In the genomic region with DNA sequence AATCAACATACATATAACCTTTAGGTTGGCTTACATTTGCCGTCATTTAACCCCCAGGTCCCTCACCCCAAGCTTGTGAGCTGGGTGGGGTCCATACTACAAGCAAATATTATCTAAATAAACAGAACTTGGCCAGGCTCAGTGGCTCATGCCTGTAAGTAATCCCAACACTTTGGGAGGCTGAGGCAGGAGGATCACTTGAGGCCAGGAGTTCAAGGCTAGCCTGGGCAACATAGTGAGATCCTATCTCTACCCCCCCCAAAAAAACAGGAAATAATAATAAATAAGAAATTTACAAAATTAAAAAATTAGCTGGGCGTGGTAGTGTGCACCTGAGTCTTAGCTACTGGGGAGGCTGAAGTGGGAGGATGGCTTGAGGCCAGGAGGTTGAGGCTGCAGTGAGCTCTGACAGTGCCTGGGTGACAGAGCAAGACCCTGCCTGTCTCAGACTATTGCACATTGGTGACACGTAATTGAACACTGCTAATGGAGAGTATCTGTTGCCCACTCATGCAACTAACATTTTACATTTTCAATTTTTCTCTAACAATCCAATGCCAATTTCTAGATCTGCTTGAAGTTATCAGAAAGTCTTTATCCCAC, we compare ENCODE assay signal across 13 cellular contexts. TPM values are rescaled to one million over a fixed set of nuclear protein-coding genes. Genes with fewer than 3 reads are reported as not detected.
DNase-seq lines count a peak whose midpoint lies in the region; ATAC-seq and TF ChIP-seq lines count a peak whose summit lies in the region.
"Had no signal": no experiment of that assay in that cellular context is flagged by ENCODE, and none has a peak within 500 bp of the region (broad histone marks: within the 10 kb centered on the region; RNA-seq: fewer than 3 reads in every experiment).

No MANE protein-coding gene starts in this region.

- no peaks in the 10 kb centered on the region for H3K36me3 Mint-ChIP-seq in WTC11

- no peak overlapping the region for H3K4me3 Mint-ChIP-seq in WTC11
- H3K4me3 Mint-ChIP-seq: endodermal cell, mesothelial cell of epicardium had no signal

- H3K27ac ChIP-seq in layer of hippocampus (ENCODE audit: low read depth, low read length) = peak overlapping the region; percentile 46
- H3K27ac ChIP-seq in thyroid gland = peak overlapping the region; percentile 88 to 94 (median 93)
- no peak overlapping the region for H3K27ac ChIP-seq in coronary artery

- POLR2A ChIA-PET in WTC11 (lab: Charles Lee) = no interaction called here

- H3K27me3 ChIP-seq in layer of hippocampus (ENCODE audit: control insufficient read depth, insufficient read depth, low read length) (no peaks in the 10 kb centered on the region), thyroid gland (no peaks in the 10 kb centered on the region)

- TF ChIP-seq CTCF in WTC11 (IDR thresholded peaks at IDR 0.05) (no peak), thyroid gland (IDR thresholded peaks at IDR 0.05) (no peak), coronary artery (IDR thresholded peaks at IDR 0.05) (no peak)

- ATAC-seq in WTC11 (no peak), HG02885 (IDR thresholded peaks at IDR 0.05; ENCODE audit: poor library complexity, unreplicated experiment) (no peak)

- no peaks in the 10 kb centered on the region for H3K27me3 Mint-ChIP-seq in WTC11 (ENCODE audit: low read depth)

- H3K36me3 ChIP-seq in thyroid gland = no peaks in the 10 kb centered on the region

- WGBS in thyroid gland, 2 donors = 85 to 98% methylated on average over 3 of the region's 3 CpGs

- H3K9me3 ChIP-seq in thyroid gland = no peaks in the 10 kb centered on the region

- peak; percentile 50 for DNase-seq in activated CD8-positive, alpha-beta memory T cell treated with anti-CD3 and anti-CD28 coated beads for 24 hours
- no peak for DNase-seq in activated CD8-positive, alpha-beta memory T cell treated with anti-CD3 and anti-CD28 coated beads, Interleukin-2, amount 50 U/mL, for 4 hours
- DNase-seq in WTC11 (ENCODE audit: low spot score) (no peak), thyroid gland (no peak), HPDE6-E6E7 (ENCODE audit: extremely low spot score) (no peak), coronary artery (ENCODE audit: low spot score) (no peak)
- DNase-seq: activated CD4-positive, alpha-beta T cell treated with anti-CD3 and anti-CD28 coated beads for 1 hour; endodermal cell; NCI-H2171; Right ventricle myocardium superior had no signal

- intact Hi-C loops in thyroid gland (cut with DNase I) = no loop called here

- no peak for TF ChIP-seq POLR2A in thyroid gland (IDR thresholded peaks at IDR 0.05)

- H3K4me1 ChIP-seq in thyroid gland = peaks cover 46 to 84% of the 10 kb centered on the region in 2 donors

- H3K4me3 ChIP-seq in thyroid gland (replicated peaks in 1 of 3) (no peak overlapping the region), coronary artery (no peak overlapping the region)

- 0 out of 2 replicates have a peak overlapping the region, but pooled peaks have one; percentile 28 for H3K27ac Mint-ChIP-seq in WTC11
- H3K27ac Mint-ChIP-seq: endodermal cell, mesothelial cell of epicardium had no signal

- no peaks in the 10 kb centered on the region for H3K4me1 Mint-ChIP-seq in WTC11
- H3K4me1 Mint-ChIP-seq: endodermal cell had no signal

- CTCF ChIA-PET in WTC11 (lab: Charles Lee) = no interaction called here

- no peaks in the 10 kb centered on the region for H3K9me3 Mint-ChIP-seq in WTC11
- H3K9me3 Mint-ChIP-seq: endodermal cell had no signal

TF ChIP-seq in WTC11, 78 proteins besides CTCF, POLR2A, EP300 and RAD21 (continues in another document):
- TF ChIP-seq ZNF423 (CRISPR knock-in tag; IDR thresholded peaks at IDR 0.05) (no peak), ZNF396 (CRISPR knock-in tag; IDR thresholded peaks at IDR 0.05; ENCODE audit: borderline replicate concordance) (no peak), ZNF425 (CRISPR knock-in tag; conservative IDR thresholded peaks at IDR 0.05) (no peak), HMGA2 (CRISPR knock-in tag; IDR thresholded peaks at IDR 0.05) (no peak), GABPB1 (CRISPR knock-in tag; IDR thresholded peaks at IDR 0.05) (no peak), ZNF219 (CRISPR knock-in tag; IDR thresholded peaks at IDR 0.05; ENCODE audit: borderline replicate concordance) (no peak), RELA (CRISPR knock-in tag; IDR thresholded peaks at IDR 0.05; ENCODE audit: borderline replicate concordance) (no peak), NR2C2 (CRISPR knock-in tag; IDR thresholded peaks at IDR 0.05) (no peak), ZNF121 (CRISPR knock-in tag; IDR thresholded peaks at IDR 0.05) (no peak), E2F4 (CRISPR knock-in tag; IDR thresholded peaks at IDR 0.05; ENCODE audit: borderline replicate concordance, low read depth) (no peak), NR1H2 (CRISPR knock-in tag; IDR thresholded peaks at IDR 0.05) (no peak), GTF2I (CRISPR knock-in tag; conservative IDR thresholded peaks at IDR 0.05) (no peak)
- TF ChIP-seq, protein P1, sequence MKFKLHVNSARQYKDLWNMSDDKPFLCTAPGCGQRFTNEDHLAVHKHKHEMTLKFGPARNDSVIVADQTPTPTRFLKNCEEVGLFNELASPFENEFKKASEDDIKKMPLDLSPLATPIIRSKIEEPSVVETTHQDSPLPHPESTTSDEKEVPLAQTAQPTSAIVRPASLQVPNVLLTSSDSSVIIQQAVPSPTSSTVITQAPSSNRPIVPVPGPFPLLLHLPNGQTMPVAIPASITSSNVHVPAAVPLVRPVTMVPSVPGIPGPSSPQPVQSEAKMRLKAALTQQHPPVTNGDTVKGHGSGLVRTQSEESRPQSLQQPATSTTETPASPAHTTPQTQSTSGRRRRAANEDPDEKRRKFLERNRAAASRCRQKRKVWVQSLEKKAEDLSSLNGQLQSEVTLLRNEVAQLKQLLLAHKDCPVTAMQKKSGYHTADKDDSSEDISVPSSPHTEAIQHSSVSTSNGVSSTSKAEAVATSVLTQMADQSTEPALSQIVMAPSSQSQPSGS (CRISPR knock-in tag; IDR thresholded peaks at IDR 0.05; ENCODE audit: borderline replicate concordance, low read depth) = no peak
- TF ChIP-seq, protein P2, sequence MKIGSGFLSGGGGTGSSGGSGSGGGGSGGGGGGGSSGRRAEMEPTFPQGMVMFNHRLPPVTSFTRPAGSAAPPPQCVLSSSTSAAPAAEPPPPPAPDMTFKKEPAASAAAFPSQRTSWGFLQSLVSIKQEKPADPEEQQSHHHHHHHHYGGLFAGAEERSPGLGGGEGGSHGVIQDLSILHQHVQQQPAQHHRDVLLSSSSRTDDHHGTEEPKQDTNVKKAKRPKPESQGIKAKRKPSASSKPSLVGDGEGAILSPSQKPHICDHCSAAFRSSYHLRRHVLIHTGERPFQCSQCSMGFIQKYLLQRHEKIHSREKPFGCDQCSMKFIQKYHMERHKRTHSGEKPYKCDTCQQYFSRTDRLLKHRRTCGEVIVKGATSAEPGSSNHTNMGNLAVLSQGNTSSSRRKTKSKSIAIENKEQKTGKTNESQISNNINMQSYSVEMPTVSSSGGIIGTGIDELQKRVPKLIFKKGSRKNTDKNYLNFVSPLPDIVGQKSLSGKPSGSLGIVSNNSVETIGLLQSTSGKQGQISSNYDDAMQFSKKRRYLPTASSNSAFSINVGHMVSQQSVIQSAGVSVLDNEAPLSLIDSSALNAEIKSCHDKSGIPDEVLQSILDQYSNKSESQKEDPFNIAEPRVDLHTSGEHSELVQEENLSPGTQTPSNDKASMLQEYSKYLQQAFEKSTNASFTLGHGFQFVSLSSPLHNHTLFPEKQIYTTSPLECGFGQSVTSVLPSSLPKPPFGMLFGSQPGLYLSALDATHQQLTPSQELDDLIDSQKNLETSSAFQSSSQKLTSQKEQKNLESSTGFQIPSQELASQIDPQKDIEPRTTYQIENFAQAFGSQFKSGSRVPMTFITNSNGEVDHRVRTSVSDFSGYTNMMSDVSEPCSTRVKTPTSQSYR (CRISPR knock-in tag; IDR thresholded peaks at IDR 0.05) = no peak
- TF ChIP-seq, protein P3, sequence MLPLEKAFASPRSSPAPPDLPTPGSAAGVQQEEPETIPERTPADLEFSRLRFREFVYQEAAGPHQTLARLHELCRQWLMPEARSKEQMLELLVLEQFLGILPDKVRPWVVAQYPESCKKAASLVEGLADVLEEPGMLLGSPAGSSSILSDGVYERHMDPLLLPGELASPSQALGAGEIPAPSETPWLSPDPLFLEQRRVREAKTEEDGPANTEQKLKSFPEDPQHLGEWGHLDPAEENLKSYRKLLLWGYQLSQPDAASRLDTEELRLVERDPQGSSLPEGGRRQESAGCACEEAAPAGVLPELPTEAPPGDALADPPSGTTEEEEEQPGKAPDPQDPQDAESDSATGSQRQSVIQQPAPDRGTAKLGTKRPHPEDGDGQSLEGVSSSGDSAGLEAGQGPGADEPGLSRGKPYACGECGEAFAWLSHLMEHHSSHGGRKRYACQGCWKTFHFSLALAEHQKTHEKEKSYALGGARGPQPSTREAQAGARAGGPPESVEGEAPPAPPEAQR (CRISPR knock-in tag; IDR thresholded peaks at IDR 0.05) = no peak

RNA-seq across cellular contexts. Expression of gene FNBP1, which starts 18.9 kb away (rescaled TPM):
- 38.1 to 43.6 TPM (median 38.4 TPM) in 3 replicates for total RNA-seq in WTC11 (2021)
- total RNA-seq in thyroid gland = 10 to 100 TPM; 55.8 to 78.5 (median 76.0) TPM

RNA-seq across cellular contexts. Expression of gene GPR107, which starts 29.6 kb away (rescaled TPM):
- total RNA-seq in WTC11 (2021) = 33.2 to 36.4 TPM (median 34.7 TPM) in 3 replicates
- 10 to 100 TPM; 43.5 to 65.6 (median 58.7) TPM for total RNA-seq in thyroid gland

Comparison
In these comparisons a context has a peak if more than half of its experiments do, and no peak if none do; other contexts are left out.
1. H3K27ac ChIP-seq: peak in layer of hippocampus (single experiment) and thyroid gland (3 of 3); none in coronary artery (0 of 2).